ENCODE assay signal across 1 cellular context in the genomic region with DNA sequence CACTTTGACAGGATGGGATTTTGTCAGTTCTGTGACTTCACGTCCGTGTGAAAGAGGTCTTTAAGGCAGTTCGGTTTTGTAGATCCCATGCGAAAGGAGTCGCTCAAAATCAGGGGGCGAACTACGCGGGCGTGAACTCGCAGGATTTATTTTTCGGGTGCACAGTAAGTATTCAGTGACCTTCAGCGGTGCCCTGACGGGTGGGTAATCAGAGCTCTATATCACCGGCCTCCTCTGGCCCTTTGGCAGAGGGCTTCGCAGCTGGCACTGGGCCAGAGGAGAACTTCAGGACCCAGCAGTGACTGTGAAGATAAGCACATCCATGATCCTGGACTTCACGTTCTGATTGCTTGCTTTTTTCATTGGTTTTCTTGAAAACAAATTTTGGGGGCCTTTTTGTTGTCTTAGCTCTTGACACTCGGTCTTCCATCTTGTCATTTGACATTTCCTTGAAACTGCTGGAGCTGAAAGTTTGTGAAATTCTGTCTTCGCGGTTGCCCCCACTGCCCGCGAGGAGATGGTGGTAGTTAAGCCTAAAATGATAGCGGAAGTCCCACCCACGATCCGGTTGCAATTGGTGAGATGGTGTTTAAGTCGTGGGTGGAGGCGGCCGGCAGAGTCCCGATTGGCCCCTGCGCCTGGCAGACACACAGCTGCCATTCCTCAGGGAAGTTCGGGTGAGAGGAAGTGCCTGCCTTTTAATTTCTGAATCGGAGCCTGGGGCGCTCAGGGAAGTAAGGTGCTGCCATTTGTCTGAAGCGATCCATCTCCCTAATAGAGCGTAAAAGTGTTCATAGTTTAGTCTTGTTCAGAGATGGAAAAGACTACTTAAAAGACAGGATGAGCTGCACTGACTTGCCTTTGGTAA.
A peak's percentile ranks its signal among the peaks of the same experiment; 100 is the strongest.
TF ChIP-seq lines count a peak whose summit lies in the region.

A gene (minus strand): TSS at position 535 of the 868 bp plus-strand sequence. CDS start 872 bp downstream, outside the sequence.

TF ChIP-seq in HepG2, 621 proteins besides CTCF, POLR2A, EP300 and RAD21 (continued from another document):
- TF ChIP-seq, protein P1, sequence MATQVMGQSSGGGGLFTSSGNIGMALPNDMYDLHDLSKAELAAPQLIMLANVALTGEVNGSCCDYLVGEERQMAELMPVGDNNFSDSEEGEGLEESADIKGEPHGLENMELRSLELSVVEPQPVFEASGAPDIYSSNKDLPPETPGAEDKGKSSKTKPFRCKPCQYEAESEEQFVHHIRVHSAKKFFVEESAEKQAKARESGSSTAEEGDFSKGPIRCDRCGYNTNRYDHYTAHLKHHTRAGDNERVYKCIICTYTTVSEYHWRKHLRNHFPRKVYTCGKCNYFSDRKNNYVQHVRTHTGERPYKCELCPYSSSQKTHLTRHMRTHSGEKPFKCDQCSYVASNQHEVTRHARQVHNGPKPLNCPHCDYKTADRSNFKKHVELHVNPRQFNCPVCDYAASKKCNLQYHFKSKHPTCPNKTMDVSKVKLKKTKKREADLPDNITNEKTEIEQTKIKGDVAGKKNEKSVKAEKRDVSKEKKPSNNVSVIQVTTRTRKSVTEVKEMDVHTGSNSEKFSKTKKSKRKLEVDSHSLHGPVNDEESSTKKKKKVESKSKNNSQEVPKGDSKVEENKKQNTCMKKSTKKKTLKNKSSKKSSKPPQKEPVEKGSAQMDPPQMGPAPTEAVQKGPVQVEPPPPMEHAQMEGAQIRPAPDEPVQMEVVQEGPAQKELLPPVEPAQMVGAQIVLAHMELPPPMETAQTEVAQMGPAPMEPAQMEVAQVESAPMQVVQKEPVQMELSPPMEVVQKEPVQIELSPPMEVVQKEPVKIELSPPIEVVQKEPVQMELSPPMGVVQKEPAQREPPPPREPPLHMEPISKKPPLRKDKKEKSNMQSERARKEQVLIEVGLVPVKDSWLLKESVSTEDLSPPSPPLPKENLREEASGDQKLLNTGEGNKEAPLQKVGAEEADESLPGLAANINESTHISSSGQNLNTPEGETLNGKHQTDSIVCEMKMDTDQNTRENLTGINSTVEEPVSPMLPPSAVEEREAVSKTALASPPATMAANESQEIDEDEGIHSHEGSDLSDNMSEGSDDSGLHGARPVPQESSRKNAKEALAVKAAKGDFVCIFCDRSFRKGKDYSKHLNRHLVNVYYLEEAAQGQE (IDR thresholded peaks at IDR 0.05; ENCODE audit: borderline replicate concordance in 1 of 2, low read depth in 1 of 2, low read length in 2 of 2) = no peak
- TF ChIP-seq NFE2L2 (IDR thresholded peaks at IDR 0.05; ENCODE audit: low read length) (no peak), HOXA3 (CRISPR knock-in tag; IDR thresholded peaks at IDR 0.05) (peak; percentile 69; the same call in 1 of the 2 replicates), ZNF251 (CRISPR knock-in tag; IDR thresholded peaks at IDR 0.05) (no peak), GABPA (IDR thresholded peaks at IDR 0.05; ENCODE audit: low read depth, low read length) (peak; percentile 80), GABPA (CRISPR knock-in tag; IDR thresholded peaks at IDR 0.05; ENCODE audit: low read depth) (peak; percentile 96), FOXC1 (CRISPR knock-in tag; IDR thresholded peaks at IDR 0.05; ENCODE audit: borderline replicate concordance) (no peak), ZNF331 (CRISPR knock-in tag; IDR thresholded peaks at IDR 0.05) (0 out of 2 replicates have a peak, but pooled peaks have one; percentile 4), AGO2 (optimal IDR thresholded peaks at IDR 0.05; ENCODE audit: low read depth, low read length) (no peak), XRCC5 (optimal IDR thresholded peaks at IDR 0.05; ENCODE audit: low read length) (peak; percentile 40), ZBTB7B (CRISPR knock-in tag; IDR thresholded peaks at IDR 0.05) (no peak), REPIN1 (CRISPR knock-in tag; IDR thresholded peaks at IDR 0.05; ENCODE audit: borderline replicate concordance, low read depth) (no peak), PHB2 (IDR thresholded peaks at IDR 0.05; ENCODE audit: partially characterized antibody) (no peak), KDM2A (CRISPR knock-in tag; IDR thresholded peaks at IDR 0.05; ENCODE audit: borderline replicate concordance, low read depth) (0 out of 2 replicates have a peak, but pooled peaks have one; percentile 29), POLR2G (IDR thresholded peaks at IDR 0.05; ENCODE audit: low read depth, low read length) (peak; percentile 64), YY1 (IDR thresholded peaks at IDR 0.05; ENCODE audit: insufficient read depth, insufficient replicate concordance, low read depth, low read length) (peak; percentile 75)
- TF ChIP-seq, protein P2, sequence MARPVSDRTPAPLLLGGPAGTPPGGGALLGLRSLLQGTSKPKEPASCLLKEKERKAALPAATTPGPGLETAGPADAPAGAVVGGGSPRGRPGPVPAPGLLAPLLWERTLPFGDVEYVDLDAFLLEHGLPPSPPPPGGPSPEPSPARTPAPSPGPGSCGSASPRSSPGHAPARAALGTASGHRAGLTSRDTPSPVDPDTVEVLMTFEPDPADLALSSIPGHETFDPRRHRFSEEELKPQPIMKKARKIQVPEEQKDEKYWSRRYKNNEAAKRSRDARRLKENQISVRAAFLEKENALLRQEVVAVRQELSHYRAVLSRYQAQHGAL (CRISPR knock-in tag; IDR thresholded peaks at IDR 0.05; ENCODE audit: not compliant biosample characterization) = no peak
- TF ChIP-seq, protein P3, sequence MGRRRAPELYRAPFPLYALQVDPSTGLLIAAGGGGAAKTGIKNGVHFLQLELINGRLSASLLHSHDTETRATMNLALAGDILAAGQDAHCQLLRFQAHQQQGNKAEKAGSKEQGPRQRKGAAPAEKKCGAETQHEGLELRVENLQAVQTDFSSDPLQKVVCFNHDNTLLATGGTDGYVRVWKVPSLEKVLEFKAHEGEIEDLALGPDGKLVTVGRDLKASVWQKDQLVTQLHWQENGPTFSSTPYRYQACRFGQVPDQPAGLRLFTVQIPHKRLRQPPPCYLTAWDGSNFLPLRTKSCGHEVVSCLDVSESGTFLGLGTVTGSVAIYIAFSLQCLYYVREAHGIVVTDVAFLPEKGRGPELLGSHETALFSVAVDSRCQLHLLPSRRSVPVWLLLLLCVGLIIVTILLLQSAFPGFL (CRISPR knock-in tag; IDR thresholded peaks at IDR 0.05) = no peak
- TF ChIP-seq, protein P4, sequence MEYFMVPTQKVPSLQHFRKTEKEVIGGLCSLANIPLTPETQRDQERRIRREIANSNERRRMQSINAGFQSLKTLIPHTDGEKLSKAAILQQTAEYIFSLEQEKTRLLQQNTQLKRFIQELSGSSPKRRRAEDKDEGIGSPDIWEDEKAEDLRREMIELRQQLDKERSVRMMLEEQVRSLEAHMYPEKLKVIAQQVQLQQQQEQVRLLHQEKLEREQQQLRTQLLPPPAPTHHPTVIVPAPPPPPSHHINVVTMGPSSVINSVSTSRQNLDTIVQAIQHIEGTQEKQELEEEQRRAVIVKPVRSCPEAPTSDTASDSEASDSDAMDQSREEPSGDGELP (IDR thresholded peaks at IDR 0.05; ENCODE audit: borderline replicate concordance, low read depth) = peak; percentile 54; the same call in 1 of the 2 replicates
- TF ChIP-seq, protein P5, sequence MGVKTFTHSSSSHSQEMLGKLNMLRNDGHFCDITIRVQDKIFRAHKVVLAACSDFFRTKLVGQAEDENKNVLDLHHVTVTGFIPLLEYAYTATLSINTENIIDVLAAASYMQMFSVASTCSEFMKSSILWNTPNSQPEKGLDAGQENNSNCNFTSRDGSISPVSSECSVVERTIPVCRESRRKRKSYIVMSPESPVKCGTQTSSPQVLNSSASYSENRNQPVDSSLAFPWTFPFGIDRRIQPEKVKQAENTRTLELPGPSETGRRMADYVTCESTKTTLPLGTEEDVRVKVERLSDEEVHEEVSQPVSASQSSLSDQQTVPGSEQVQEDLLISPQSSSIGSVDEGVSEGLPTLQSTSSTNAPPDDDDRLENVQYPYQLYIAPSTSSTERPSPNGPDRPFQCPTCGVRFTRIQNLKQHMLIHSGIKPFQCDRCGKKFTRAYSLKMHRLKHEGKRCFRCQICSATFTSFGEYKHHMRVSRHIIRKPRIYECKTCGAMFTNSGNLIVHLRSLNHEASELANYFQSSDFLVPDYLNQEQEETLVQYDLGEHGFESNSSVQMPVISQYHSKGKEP (CRISPR knock-in tag; IDR thresholded peaks at IDR 0.05) = no peak
- TF ChIP-seq, protein P6, sequence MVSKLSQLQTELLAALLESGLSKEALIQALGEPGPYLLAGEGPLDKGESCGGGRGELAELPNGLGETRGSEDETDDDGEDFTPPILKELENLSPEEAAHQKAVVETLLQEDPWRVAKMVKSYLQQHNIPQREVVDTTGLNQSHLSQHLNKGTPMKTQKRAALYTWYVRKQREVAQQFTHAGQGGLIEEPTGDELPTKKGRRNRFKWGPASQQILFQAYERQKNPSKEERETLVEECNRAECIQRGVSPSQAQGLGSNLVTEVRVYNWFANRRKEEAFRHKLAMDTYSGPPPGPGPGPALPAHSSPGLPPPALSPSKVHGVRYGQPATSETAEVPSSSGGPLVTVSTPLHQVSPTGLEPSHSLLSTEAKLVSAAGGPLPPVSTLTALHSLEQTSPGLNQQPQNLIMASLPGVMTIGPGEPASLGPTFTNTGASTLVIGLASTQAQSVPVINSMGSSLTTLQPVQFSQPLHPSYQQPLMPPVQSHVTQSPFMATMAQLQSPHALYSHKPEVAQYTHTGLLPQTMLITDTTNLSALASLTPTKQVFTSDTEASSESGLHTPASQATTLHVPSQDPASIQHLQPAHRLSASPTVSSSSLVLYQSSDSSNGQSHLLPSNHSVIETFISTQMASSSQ (IDR thresholded peaks at IDR 0.05; ENCODE audit: low read depth) = no peak
- TF ChIP-seq, protein P6 (CRISPR knock-in tag; IDR thresholded peaks at IDR 0.05; ENCODE audit: borderline replicate concordance) = no peak
